In genomic region chr3:9793161-9793781, GRCh38 we compare ENCODE assay signal across 8 cellular contexts. TPM values are rescaled to one million over a fixed set of nuclear protein-coding genes. Genes with fewer than 3 reads are reported as not detected.
DNase-seq lines count a peak whose midpoint lies in the region; ATAC-seq and TF ChIP-seq lines count a peak whose summit lies in the region.

No MANE protein-coding gene starts in this region.

- H2AK5ac ChIP-seq in mesendoderm (ENCODE audit: low read length) = peak overlapping the region; percentile 45

- RAD21 ChIA-PET in HCT116 (lab: Charles Lee; ENCODE audit: low non-redundant PET in 1 of 2, low total read pairs in 2 of 2, uncharacterized antibody in 2 of 2, unreplicated experiment in 2 of 2) = no interaction called here

- H3K27ac ChIP-seq in C4-2B (peak overlapping the region; percentile 91), HCT116 (ENCODE audit: low read depth, low read length) (peak overlapping the region; percentile 82), mesendoderm (ENCODE audit: low read depth, low read length) (peak overlapping the region; percentile 30), urinary bladder (ENCODE audit: low read depth) (peak overlapping the region; percentile 93)

- H3K9ac ChIP-seq in HCT116 (ENCODE audit: low read length) (peak overlapping the region; percentile 97), mesendoderm (ENCODE audit: low read length) (peak overlapping the region; percentile 98)

- H3K36me3 ChIP-seq in HCT116 (ENCODE audit: control insufficient read depth in 1 of 2, insufficient read depth in 2 of 2, low read length in 2 of 2) (peaks cover 20 to 29% of the 10 kb centered on the region in 2 experiments; a peak in 3 of 4 replicates), mesendoderm (ENCODE audit: control insufficient read depth, insufficient read depth, low read length) (peaks cover 5% of the 10 kb centered on the region), urinary bladder (ENCODE audit: insufficient read depth) (peaks cover 1% of the 10 kb centered on the region)

- no peaks in the 10 kb centered on the region for H3K9me2 ChIP-seq in HCT116 (ENCODE audit: insufficient read depth)

- peak overlapping the region; percentile 93 for H4K8ac ChIP-seq in mesendoderm (ENCODE audit: low read depth, low read length)

- POLR2A ChIA-PET in HCT116 (lab: Charles Lee) = interaction anchor here (0.8 to 1.2 kb wide), 4 partner anchors 17 to 140 kb away, joined by 3 to 5 read pairs (median 4); partner anchors contain the start of gene CRELD1

- ATAC-seq in HCT116 (peak; percentile 27), SK-N-SH treated with all-trans-retinoic acid at 6 μM for 48 hours (peak; percentile 50), HG03354 (IDR thresholded peaks at IDR 0.05; ENCODE audit: poor library complexity, severe bottlenecking, unreplicated experiment) (no peak)

- H3K4me2 ChIP-seq in HCT116 (ENCODE audit: low read length) (peak overlapping the region; percentile 93), mesendoderm (ENCODE audit: low read length) (peak overlapping the region; percentile 100)

- peak overlapping the region; percentile 81 to 87 for H3K4me3 ChIP-seq in HCT116 (replicated peaks in 1 of 2; ENCODE audit: low read depth in 1 of 2, low read length in 2 of 2)
- H3K4me3 ChIP-seq in mesendoderm (ENCODE audit: low read length) = peak overlapping the region; percentile 99
- H3K4me3 ChIP-seq in urinary bladder (ENCODE audit: low read depth, low read length) = peak overlapping the region; percentile 96

- H3K4ac ChIP-seq in mesendoderm (ENCODE audit: low read depth, low read length) = peak overlapping the region; percentile 95

- WGBS in mesendoderm (ENCODE audit: extremely low coverage, insufficient coverage, low lambda C conversion rate) = no CpG with 5 or more reads among the region's 23 CpGs
- 2% methylated on average over 23 of the region's 23 CpGs for WGBS in urinary bladder

- H3K23ac ChIP-seq in mesendoderm (ENCODE audit: low read length) = no peak overlapping the region

- H4K5ac ChIP-seq in mesendoderm (ENCODE audit: low read length) = peak overlapping the region; percentile 72

- H3K27me3 ChIP-seq in HCT116 (ENCODE audit: insufficient read depth, low read length) = no peaks in the 10 kb centered on the region
- H3K27me3 ChIP-seq in mesendoderm (ENCODE audit: insufficient read depth, low read length, poor library complexity) = no peaks in the 10 kb centered on the region

- no peaks in the 10 kb centered on the region for H4K20me1 ChIP-seq in HCT116 (ENCODE audit: insufficient read depth)

- peak overlapping the region; percentile 72 for H3K18ac ChIP-seq in mesendoderm (ENCODE audit: low read length)

- CTCF ChIA-PET in HCT116 (lab: Charles Lee) = interaction anchor here (0.5 to 1.3 kb wide), 7 partner anchors 11 to 529 kb away, joined by 3 to 5 read pairs (median 4); no protein-coding TSS in a partner anchor

- H3K79me1 ChIP-seq in mesendoderm (ENCODE audit: low read length) = peaks cover 26% of the 10 kb centered on the region

- TF ChIP-seq RAD21 in HCT116 (IDR thresholded peaks at IDR 0.05; ENCODE audit: low read depth) = no peak

- TF ChIP-seq CTCF in C4-2B (conservative IDR thresholded peaks at IDR 0.05) (no peak), HCT116 (IDR thresholded peaks at IDR 0.05 in 2 of 3, conservative IDR thresholded peaks at IDR 0.05 in 1 of 3; ENCODE audit: borderline replicate concordance in 1 of 3, insufficient read depth in 1 of 3, low read depth in 2 of 3, low read length in 2 of 3) (no peak), GM20000 (IDR thresholded peaks at IDR 0.05; ENCODE audit: extremely low read depth, missing control alignments) (no peak)

- no peak overlapping the region for H2AFZ ChIP-seq in HCT116 (ENCODE audit: low read depth, low read length, poor library complexity, severe bottlenecking)

- peaks cover 61% of the 10 kb centered on the region for H3K79me2 ChIP-seq in HCT116 (ENCODE audit: insufficient read depth, low read length)
- peaks cover 24% of the 10 kb centered on the region for H3K79me2 ChIP-seq in mesendoderm (ENCODE audit: control insufficient read depth, insufficient read depth, low read length)

- TF ChIP-seq POLR2A in HCT116 (IDR thresholded peaks at IDR 0.05; ENCODE audit: borderline replicate concordance, extremely low read depth, insufficient read depth, insufficient read length) = no peak

- H3K9me3 ChIP-seq in HCT116 (ENCODE audit: control insufficient read depth in 1 of 2, insufficient read depth in 1 of 2, low read depth in 1 of 2, low read length in 2 of 2) = no peaks in the 10 kb centered on the region

- H3K56ac ChIP-seq in mesendoderm (ENCODE audit: low read length) = peak overlapping the region; percentile 98

- no peak overlapping the region for H2BK120ac ChIP-seq in mesendoderm (ENCODE audit: low read depth, low read length)

- H2BK15ac ChIP-seq in mesendoderm (replicated peaks; ENCODE audit: low read depth) = no peak overlapping the region

- intact Hi-C loops in HCT116 (cut with micrococcal nuclease) = loop anchor here (2.0 kb wide), 1 partner anchor 62 kb away; the partner anchor contains the start of gene BRPF1

- H3K4me1 ChIP-seq in HCT116 (ENCODE audit: control insufficient read depth in 1 of 2, insufficient read depth in 2 of 2, low read length in 2 of 2) (peaks cover 0 to 18% of the 10 kb centered on the region in 2 experiments; a peak in 3 of 4 replicates), mesendoderm (ENCODE audit: control insufficient read depth, low read depth, low read length) (peaks cover 4% of the 10 kb centered on the region), urinary bladder (ENCODE audit: insufficient read depth) (no peaks in the 10 kb centered on the region)

- DNase-seq in HCT116 (ENCODE audit: low read depth, low spot score) (no peak), dermis blood vessel endothelial cell (peak; percentile 69), mesendoderm (peak; percentile 58), GM20000 (ENCODE audit: low spot score) (no peak)

- TSS peak; percentile 58 for BruUV-seq in HCT116 (replicated peaks; lab: Mats Ljungman, UMichigan)

- no peak overlapping the region for H2BK5ac ChIP-seq in mesendoderm (ENCODE audit: low read length)

TF ChIP-seq in HCT116, 20 proteins besides CTCF, POLR2A, EP300 and RAD21:
- TF ChIP-seq CEBPB (IDR thresholded peaks at IDR 0.05; ENCODE audit: low read depth) (no peak), POLR2AphosphoS5 (IDR thresholded peaks at IDR 0.05; ENCODE audit: low read depth, low read length) (no peak; the same call in 1 of the 2 replicates), ZFX (IDR thresholded peaks at IDR 0.05) (peak; percentile 68)

TF ChIP-seq in SK-N-SH treated with all-trans-retinoic acid at 6 μM for 48 hours, 23 proteins besides CTCF, POLR2A, EP300 and RAD21:
- no peak for TF ChIP-seq GLIS3 (CRISPR knock-in tag; IDR thresholded peaks at IDR 0.05)
- peak; percentile 14; the same call in 1 of the 2 replicates for TF ChIP-seq ZC3H10 (CRISPR knock-in tag; IDR thresholded peaks at IDR 0.05)
TF ChIP-seq in SK-N-SH treated with all-trans-retinoic acid at 6 μM for 48 hours: peak in this region for 1.

RNA-seq across cellular contexts. Expression of gene ARPC4, which starts 0.4 kb away (rescaled TPM):
- total RNA-seq in HCT116 (2021; ENCODE audit: unreplicated experiment) (110 TPM), dermis blood vessel endothelial cell (210 and 309 TPM in 2 replicates), urinary bladder (75.6 TPM)
- 61.8 and 89.3 TPM in 2 replicates for polyA plus RNA-seq in HCT116 (2012)
- 93.1 TPM for polyA plus RNA-seq in mesendoderm (2013, experiment 1 of 2)
- polyA plus RNA-seq in mesendoderm (2013, experiment 2 of 2) = 95.1 TPM
- polyA plus RNA-seq in urinary bladder = 128 TPM

RNA-seq across cellular contexts. Expression of gene TADA3, which starts 1.0 kb away (rescaled TPM):
- total RNA-seq in HCT116 (2021; ENCODE audit: unreplicated experiment) = 72.0 TPM
- polyA plus RNA-seq in HCT116 (2012) = 57.9 and 70.3 TPM in 2 replicates
- total RNA-seq in dermis blood vessel endothelial cell = 39.5 and 60.6 TPM in 2 replicates
- 38.4 TPM for polyA plus RNA-seq in mesendoderm (2013, experiment 1 of 2)
- polyA plus RNA-seq in mesendoderm (2013, experiment 2 of 2) = 38.3 TPM
- 33.2 TPM for total RNA-seq in urinary bladder
- polyA plus RNA-seq in urinary bladder = 67.9 TPM

RNA-seq across cellular contexts. Expression of gene TTLL3, which starts 16.8 kb away (rescaled TPM):
- 40.3 TPM for total RNA-seq in HCT116 (2021; ENCODE audit: unreplicated experiment)
- 33.3 and 44.5 TPM in 2 replicates for polyA plus RNA-seq in HCT116 (2012)
- 9.3 and 20.3 TPM in 2 replicates for total RNA-seq in dermis blood vessel endothelial cell
- polyA plus RNA-seq in mesendoderm (2013, experiment 1 of 2) = 1.3 TPM
- polyA plus RNA-seq in mesendoderm (2013, experiment 2 of 2) = 1.2 TPM
- total RNA-seq in urinary bladder = 63.3 TPM
- polyA plus RNA-seq in urinary bladder = 36.2 TPM

RNA-seq across cellular contexts. Expression of gene CAMK1, which starts 23.5 kb away (rescaled TPM):
- total RNA-seq in HCT116 (2021; ENCODE audit: unreplicated experiment) (19.7 TPM), dermis blood vessel endothelial cell (34.7 and 40.3 TPM in 2 replicates), urinary bladder (28.7 TPM)
- polyA plus RNA-seq in HCT116 (2012) = 20.6 and 21.8 TPM in 2 replicates
- polyA plus RNA-seq in mesendoderm (2013, experiment 1 of 2) = 4.1 TPM
- polyA plus RNA-seq in mesendoderm (2013, experiment 2 of 2) = 3.7 TPM
- polyA plus RNA-seq in urinary bladder = 42.2 TPM

RNA-seq across cellular contexts. Expression of gene OGG1, which starts 43.5 kb away (rescaled TPM):
- total RNA-seq in HCT116 (2021; ENCODE audit: unreplicated experiment) = 16.3 TPM
- 12.0 and 12.4 TPM in 2 replicates for polyA plus RNA-seq in HCT116 (2012)
- total RNA-seq in dermis blood vessel endothelial cell = 15.5 and 16.6 TPM in 2 replicates
- 30.7 TPM for polyA plus RNA-seq in mesendoderm (2013, experiment 1 of 2)
- polyA plus RNA-seq in mesendoderm (2013, experiment 2 of 2) = 35.5 TPM
- total RNA-seq in urinary bladder = 32.1 TPM
- 23.7 TPM for polyA plus RNA-seq in urinary bladder

Comparison
In these comparisons a context has a peak if more than half of its experiments do, and no peak if none do; other contexts are left out.
1. H3K27ac ChIP-seq: peak in every context shown above with its lines; median percentile 93 in urinary bladder; 91 in C4-2B; 82 in HCT116; 30 in mesendoderm.
2. DNase-seq: peak in dermis blood vessel endothelial cell (single experiment) and mesendoderm (single experiment); none in HCT116 (single experiment) and GM20000 (single experiment).
3. Peak in every context shown above with its lines, with median percentiles within 50 percentile points of each other: H3K4me3 ChIP-seq.